ENCODE assay signal across 8 cellular contexts in the genomic region with DNA sequence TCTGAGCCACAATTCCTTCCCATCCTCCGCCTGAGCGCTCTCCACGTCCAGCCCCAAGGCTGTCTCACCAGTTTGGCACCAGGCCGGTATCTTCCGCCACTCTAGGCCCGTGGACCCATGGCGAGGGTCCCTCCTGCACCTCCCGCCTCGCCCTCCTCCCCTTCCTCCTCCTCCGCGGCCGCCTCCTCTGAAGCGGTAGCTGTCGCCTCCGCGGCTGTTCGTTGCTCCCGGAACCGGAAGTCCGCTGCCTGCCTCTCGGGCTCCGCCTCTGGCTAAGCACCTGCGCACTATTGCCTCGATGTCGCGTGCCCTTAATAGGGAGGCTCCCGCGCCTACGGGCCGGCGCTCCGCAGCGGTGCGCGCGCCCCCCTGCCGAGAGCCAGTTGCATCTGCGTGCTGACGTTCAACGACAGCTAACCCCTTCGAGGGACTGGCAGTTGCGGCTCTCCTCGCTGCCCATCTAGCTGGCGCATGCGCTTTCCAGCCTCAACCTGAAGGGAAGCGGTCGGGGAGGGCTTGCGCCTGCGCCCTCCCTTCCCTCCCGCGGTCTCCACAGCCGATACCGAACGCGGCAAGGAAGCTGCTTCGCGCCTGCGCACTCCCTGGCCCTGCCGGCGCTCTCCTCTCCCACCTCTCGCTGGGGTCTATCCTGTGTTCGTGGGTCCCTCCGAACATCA. TPM values are rescaled to one million over a fixed set of nuclear protein-coding genes. Genes with fewer than 3 reads are reported as not detected.
DNase-seq lines count a peak whose midpoint lies in the region; ATAC-seq and TF ChIP-seq lines count a peak whose summit lies in the region.

Gene MBD1 (minus strand): TSS at position 229 of the 677 bp plus-strand sequence. CDS start 1,531 bp downstream, outside the sequence.

- H3K4me1 ChIP-seq in lung (ENCODE audit: control insufficient read depth in 2 of 2, insufficient read depth in 2 of 2, low read length in 2 of 2): peaks cover 5 to 17% of the 10 kb centered on the region in 2 donors

- H3K9me3 ChIP-seq in lung (ENCODE audit: control insufficient read depth in 2 of 2, insufficient read depth in 1 of 2, low read length in 1 of 2): no peaks in the 10 kb centered on the region

- DNase-seq in COLO668 (lab: John Stamatoyannopoulos, UW; ENCODE audit: unreplicated experiment) (peak; percentile 99), HS-5 (ENCODE audit: low read depth) (peak; percentile 77), lung (ENCODE audit: low spot score) (peak; percentile 98)
- peak; percentile 99 for DNase-seq in NK-92 treated with Interleukin-12 subunit alpha and Interleukin-12 subunit beta, amount 100 ng/mL, for 24 hours (lab: John Stamatoyannopoulos, UW)
- peak; percentile 96 for DNase-seq in activated CD8-positive, alpha-beta memory T cell treated with anti-CD3 and anti-CD28 coated beads for 24 hours
- DNase-seq in effector CD4-positive, alpha-beta T cell: peak; percentile 96
- peak; percentile 88 to 95 (median 94) for DNase-seq in stimulated activated CD4-positive, alpha-beta T cell treated with anti-CD3 and anti-CD28 coated beads, TNF-alpha, amount 100 ng/mL, for 4 hours (ENCODE audit: low read depth in 3 of 3)

- H3K27ac ChIP-seq in lung (ENCODE audit: low read depth in 1 of 2, low read length in 1 of 2): peak within 1 kb of the TSS; percentile 76 to 89

- WGBS in lung, 2 donors: 0 to 1% methylated on average over 45 to 63 of the region's 63 CpGs

- peak; percentile 90 for ATAC-seq in GM19468 (IDR thresholded peaks at IDR 0.05; ENCODE audit: extremely low read depth, unreplicated experiment)
- ATAC-seq in lung (ENCODE audit: insufficient read depth, low FRiP score): peak; percentile 95

- H3K27me3 ChIP-seq in lung (ENCODE audit: control insufficient read depth, insufficient read depth): no peaks in the 10 kb centered on the region

- H3K36me3 ChIP-seq in lung (ENCODE audit: control insufficient read depth in 2 of 2, insufficient read depth in 2 of 2, low read length in 2 of 2): peaks cover 11 to 45% of the 10 kb centered on the region in 2 donors

- no peak for TF ChIP-seq CTCF in lung (IDR thresholded peaks at IDR 0.05; ENCODE audit: control extremely low read depth, extremely low read depth)

- peak within 1 kb of the TSS; percentile 85 for H3K4me3 ChIP-seq in lung

RNA-seq across cellular contexts. Expression of gene MBD1, which starts in this region (rescaled TPM):
- total RNA-seq in lung: 10 to 100 TPM; 69.9 to 81.5 TPM
- polyA plus RNA-seq in lung: 10 to 100 TPM; 24.0 to 48.3 TPM

Comparison
In these comparisons a context has a peak if more than half of its experiments do, and no peak if none do; other contexts are left out.
1. Peak in every context shown above with its lines: DNase-seq, ATAC-seq, H3K4me3 ChIP-seq and H3K27ac ChIP-seq.